1 cellular context compared by ENCODE assay signal in genomic region chr2:182610231-182610630, GRCh38.
TF ChIP-seq lines count a peak whose summit lies in the region.

No MANE protein-coding gene starts in this region.

TF ChIP-seq in GM23338, 12 proteins besides CTCF, POLR2A, EP300 and RAD21:
- TF ChIP-seq, protein P1, sequence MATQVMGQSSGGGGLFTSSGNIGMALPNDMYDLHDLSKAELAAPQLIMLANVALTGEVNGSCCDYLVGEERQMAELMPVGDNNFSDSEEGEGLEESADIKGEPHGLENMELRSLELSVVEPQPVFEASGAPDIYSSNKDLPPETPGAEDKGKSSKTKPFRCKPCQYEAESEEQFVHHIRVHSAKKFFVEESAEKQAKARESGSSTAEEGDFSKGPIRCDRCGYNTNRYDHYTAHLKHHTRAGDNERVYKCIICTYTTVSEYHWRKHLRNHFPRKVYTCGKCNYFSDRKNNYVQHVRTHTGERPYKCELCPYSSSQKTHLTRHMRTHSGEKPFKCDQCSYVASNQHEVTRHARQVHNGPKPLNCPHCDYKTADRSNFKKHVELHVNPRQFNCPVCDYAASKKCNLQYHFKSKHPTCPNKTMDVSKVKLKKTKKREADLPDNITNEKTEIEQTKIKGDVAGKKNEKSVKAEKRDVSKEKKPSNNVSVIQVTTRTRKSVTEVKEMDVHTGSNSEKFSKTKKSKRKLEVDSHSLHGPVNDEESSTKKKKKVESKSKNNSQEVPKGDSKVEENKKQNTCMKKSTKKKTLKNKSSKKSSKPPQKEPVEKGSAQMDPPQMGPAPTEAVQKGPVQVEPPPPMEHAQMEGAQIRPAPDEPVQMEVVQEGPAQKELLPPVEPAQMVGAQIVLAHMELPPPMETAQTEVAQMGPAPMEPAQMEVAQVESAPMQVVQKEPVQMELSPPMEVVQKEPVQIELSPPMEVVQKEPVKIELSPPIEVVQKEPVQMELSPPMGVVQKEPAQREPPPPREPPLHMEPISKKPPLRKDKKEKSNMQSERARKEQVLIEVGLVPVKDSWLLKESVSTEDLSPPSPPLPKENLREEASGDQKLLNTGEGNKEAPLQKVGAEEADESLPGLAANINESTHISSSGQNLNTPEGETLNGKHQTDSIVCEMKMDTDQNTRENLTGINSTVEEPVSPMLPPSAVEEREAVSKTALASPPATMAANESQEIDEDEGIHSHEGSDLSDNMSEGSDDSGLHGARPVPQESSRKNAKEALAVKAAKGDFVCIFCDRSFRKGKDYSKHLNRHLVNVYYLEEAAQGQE (IDR thresholded peaks at IDR 0.05; ENCODE audit: unreplicated experiment), result no peak
- TF ChIP-seq POLR2AphosphoS5 (IDR thresholded peaks at IDR 0.05; ENCODE audit: low read depth) (no peak), NANOG (IDR thresholded peaks at IDR 0.05; ENCODE audit: borderline replicate concordance) (no peak), ZNF114 (CRISPR knock-in tag; IDR thresholded peaks at IDR 0.05) (no peak), EZH2phosphoT487 (IDR thresholded peaks at IDR 0.05; ENCODE audit: unreplicated experiment) (no peak), ZNF462 (CRISPR knock-in tag; IDR thresholded peaks at IDR 0.05) (no peak), STAT1 (IDR thresholded peaks at IDR 0.05; ENCODE audit: unreplicated experiment) (no peak), JUNB (IDR thresholded peaks at IDR 0.05; ENCODE audit: unreplicated experiment) (no peak), ZNF331 (CRISPR knock-in tag; IDR thresholded peaks at IDR 0.05; ENCODE audit: low read depth) (no peak), CREB1 (CRISPR knock-in tag; IDR thresholded peaks at IDR 0.05; ENCODE audit: low read depth) (no peak), EZH2 (IDR thresholded peaks at IDR 0.05; ENCODE audit: low read depth, unreplicated experiment) (no peak)
- TF ChIP-seq, protein P2, sequence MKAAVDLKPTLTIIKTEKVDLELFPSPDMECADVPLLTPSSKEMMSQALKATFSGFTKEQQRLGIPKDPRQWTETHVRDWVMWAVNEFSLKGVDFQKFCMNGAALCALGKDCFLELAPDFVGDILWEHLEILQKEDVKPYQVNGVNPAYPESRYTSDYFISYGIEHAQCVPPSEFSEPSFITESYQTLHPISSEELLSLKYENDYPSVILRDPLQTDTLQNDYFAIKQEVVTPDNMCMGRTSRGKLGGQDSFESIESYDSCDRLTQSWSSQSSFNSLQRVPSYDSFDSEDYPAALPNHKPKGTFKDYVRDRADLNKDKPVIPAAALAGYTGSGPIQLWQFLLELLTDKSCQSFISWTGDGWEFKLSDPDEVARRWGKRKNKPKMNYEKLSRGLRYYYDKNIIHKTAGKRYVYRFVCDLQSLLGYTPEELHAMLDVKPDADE (IDR thresholded peaks at IDR 0.05), result no peak
